16 cellular contexts compared by ENCODE assay signal in the genomic region with DNA sequence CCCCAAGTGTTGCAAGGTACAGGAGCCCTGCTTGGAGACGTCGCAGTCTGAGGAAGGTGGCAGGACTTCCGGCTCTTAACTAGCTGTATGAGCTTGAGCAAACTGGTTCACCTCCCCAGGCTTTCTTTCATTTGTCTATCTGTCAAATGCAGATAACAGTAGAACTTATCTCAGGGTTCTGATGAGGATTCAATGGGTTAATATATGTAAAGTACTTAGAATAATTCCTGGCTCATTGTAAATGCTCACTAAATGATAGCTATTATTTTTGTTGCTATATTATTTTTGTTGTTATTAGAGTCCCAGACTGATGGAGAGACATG.
DNase-seq lines count a peak whose midpoint lies in the region; ATAC-seq and TF ChIP-seq lines count a peak whose summit lies in the region.
"Had no signal": no experiment of that assay in that cellular context is flagged by ENCODE, and none has a peak within 500 bp of the region (broad histone marks: within the 10 kb centered on the region; RNA-seq: fewer than 3 reads in every experiment).

No MANE protein-coding gene starts in this region.

- H3K4me1 ChIP-seq in esophagus muscularis mucosa (peaks cover 75 to 85% (median 82%) of the 10 kb centered on the region in 4 donors), osteoblast (ENCODE audit: insufficient read depth, low read length) (peaks cover 67% of the 10 kb centered on the region), tibial artery (peaks cover 0 to 81% (median 50%) of the 10 kb centered on the region in 4 donors)

- no peaks in the 10 kb centered on the region for H3K27me3 Mint-ChIP-seq in WTC11 (ENCODE audit: low read depth)
- peaks cover 6% of the 10 kb centered on the region for H3K27me3 Mint-ChIP-seq in activated CD4-positive, alpha-beta T cell treated with anti-CD3 and anti-CD28 coated beads, Interleukin-2, amount 10 ng/mL, durations not matched to agents 24 days and 14 days

- peaks cover 39% of the 10 kb centered on the region for H3K4me1 Mint-ChIP-seq in WTC11
- no peaks in the 10 kb centered on the region for H3K4me1 Mint-ChIP-seq in activated CD4-positive, alpha-beta T cell treated with anti-CD3 and anti-CD28 coated beads, Interleukin-2, amount 10 ng/mL, durations not matched to agents 24 days and 14 days
- H3K4me1 Mint-ChIP-seq: immature natural killer cell had no signal

- H3K9me3 ChIP-seq in esophagus muscularis mucosa (no peaks in the 10 kb centered on the region), osteoblast (ENCODE audit: low read depth, low read length) (no peaks in the 10 kb centered on the region), tibial artery (no peaks in the 10 kb centered on the region)

- H3K36me3 ChIP-seq in esophagus muscularis mucosa: peaks cover 0 to 16% (median 6%) of the 10 kb centered on the region in 4 donors
- peaks cover 71% of the 10 kb centered on the region for H3K36me3 ChIP-seq in osteoblast (ENCODE audit: insufficient read depth, low read length)
- peaks cover 0 to 9% (median 0%) of the 10 kb centered on the region in 3 donors for H3K36me3 ChIP-seq in tibial artery

- peaks cover 4% of the 10 kb centered on the region for H4K20me1 ChIP-seq in osteoblast (ENCODE audit: insufficient read depth, low read length)

- H3K4me3 Mint-ChIP-seq in WTC11: no peak overlapping the region
- no peak overlapping the region for H3K4me3 Mint-ChIP-seq in activated CD4-positive, alpha-beta T cell treated with anti-CD3 and anti-CD28 coated beads, Interleukin-2, amount 10 ng/mL, durations not matched to agents 24 days and 14 days
- H3K4me3 Mint-ChIP-seq: activated naive CD4-positive, alpha-beta T cell treated with anti-CD3 and anti-CD28 coated beads for 36 hours; CD4-positive, alpha-beta T cell; immature natural killer cell; neural crest cell had no signal

- H3K4me2 ChIP-seq in osteoblast (ENCODE audit: insufficient read depth, low read length): peak overlapping the region; percentile 0
- H3K4me2 ChIP-seq: PC-9 had no signal

- 100% methylated on average over 3 of the region's 3 CpGs for WGBS in esophagus muscularis mucosa

- TF ChIP-seq CTCF in WTC11 (IDR thresholded peaks at IDR 0.05) (no peak), esophagus muscularis mucosa (IDR thresholded peaks at IDR 0.05) (no peak), osteoblast (IDR thresholded peaks at IDR 0.05; ENCODE audit: extremely low read depth, low read depth, low read length) (no peak), tibial artery (IDR thresholded peaks at IDR 0.05) (no peak)

- no peak overlapping the region for H3K4me3 ChIP-seq in esophagus muscularis mucosa
- H3K4me3 ChIP-seq in osteoblast (ENCODE audit: insufficient read depth, low read length): no peak overlapping the region
- H3K4me3 ChIP-seq in tibial artery: no peak overlapping the region
- H3K4me3 ChIP-seq: PC-9 had no signal

- no peaks in the 10 kb centered on the region for H3K9me3 Mint-ChIP-seq in WTC11
- no peaks in the 10 kb centered on the region for H3K9me3 Mint-ChIP-seq in activated CD4-positive, alpha-beta T cell treated with anti-CD3 and anti-CD28 coated beads, Interleukin-2, amount 10 ng/mL, durations not matched to agents 24 days and 14 days
- H3K9me3 Mint-ChIP-seq: activated naive CD4-positive, alpha-beta T cell treated with anti-CD3 and anti-CD28 coated beads for 36 hours; CD4-positive, alpha-beta T cell; immature natural killer cell; neural crest cell had no signal

- DNase-seq in WTC11 (ENCODE audit: low spot score) (no peak), esophagus muscularis mucosa (ENCODE audit: extremely low spot score) (no peak), osteoblast (ENCODE audit: insufficient read length, low spot score, missing footprints) (peak; percentile 66), tibial artery (no peak), SHP77 (lab: John Stamatoyannopoulos, UW) (no peak), D341Med (ENCODE audit: low spot score) (no peak)
- no peak for DNase-seq in activated CD4-positive, alpha-beta T cell treated with anti-CD3 and anti-CD28 coated beads, Interleukin-2, amount 10 ng/mL, durations not matched to agents 24 days and 14 days
- DNase-seq: activated CD8-positive, alpha-beta memory T cell treated with anti-CD3 and anti-CD28 coated beads for 24 hours; activated naive CD4-positive, alpha-beta T cell treated with anti-CD3 and anti-CD28 coated beads for 36 hours; CD4-positive, alpha-beta T cell; cerebellar nuclear complex; immature natural killer cell; NCI-H1048; NCI-H226; PC-9 had no signal

- POLR2A ChIA-PET in WTC11 (lab: Charles Lee): interaction anchor here (0.8 kb wide), 1 partner anchor 19 kb away, joined by 4 read pairs; no protein-coding TSS in a partner anchor

- no peak overlapping the region for H2AFZ ChIP-seq in osteoblast (ENCODE audit: low read length)
- H2AFZ ChIP-seq: PC-9 had no signal

- no peak for ATAC-seq in WTC11

- peak overlapping the region; percentile 90; the same call in 1 of the 2 replicates for H3K27ac Mint-ChIP-seq in WTC11
- no peak overlapping the region for H3K27ac Mint-ChIP-seq in activated CD4-positive, alpha-beta T cell treated with anti-CD3 and anti-CD28 coated beads, Interleukin-2, amount 10 ng/mL, durations not matched to agents 24 days and 14 days
- H3K27ac Mint-ChIP-seq: activated naive CD4-positive, alpha-beta T cell treated with anti-CD3 and anti-CD28 coated beads for 36 hours; CD4-positive, alpha-beta T cell; immature natural killer cell had no signal

- peak overlapping the region; percentile 69 to 86 (median 76) for H3K27ac ChIP-seq in esophagus muscularis mucosa (replicated peaks in 1 of 4)
- peak overlapping the region; percentile 80 for H3K27ac ChIP-seq in osteoblast (ENCODE audit: low read depth, low read length)
- H3K27ac ChIP-seq in tibial artery: peak overlapping the region; percentile 86 to 87
- H3K27ac ChIP-seq: PC-9 had no signal

- TF ChIP-seq EP300 in esophagus muscularis mucosa (IDR thresholded peaks at IDR 0.05): no peak

- H3K36me3 Mint-ChIP-seq in WTC11: peaks cover 8% of the 10 kb centered on the region
- no peaks in the 10 kb centered on the region for H3K36me3 Mint-ChIP-seq in activated CD4-positive, alpha-beta T cell treated with anti-CD3 and anti-CD28 coated beads, Interleukin-2, amount 10 ng/mL, durations not matched to agents 24 days and 14 days (ENCODE audit: low read depth)
- H3K36me3 Mint-ChIP-seq: immature natural killer cell had no signal

- no peak for TF ChIP-seq POLR2A in esophagus muscularis mucosa (IDR thresholded peaks at IDR 0.05; ENCODE audit: low read depth)

- H3K27me3 ChIP-seq in esophagus muscularis mucosa (no peaks in the 10 kb centered on the region), osteoblast (ENCODE audit: insufficient read depth, low read length) (no peaks in the 10 kb centered on the region), tibial artery (no peaks in the 10 kb centered on the region)

- CTCF ChIA-PET in WTC11 (lab: Charles Lee): interaction anchor here (0.6 to 5.0 kb wide), 8 partner anchors 12 to 262 kb away, joined by 3 to 45 read pairs (median 4); no protein-coding TSS in a partner anchor

- H3K79me2 ChIP-seq in osteoblast (ENCODE audit: insufficient read depth, low read length): peaks cover 96% of the 10 kb centered on the region

- intact Hi-C loops in esophagus muscularis mucosa (cut with DNase I): no loop called here
- intact Hi-C loops in tibial artery (cut with DNase I; ENCODE audit: low total_unique reads): no loop called here
- intact Hi-C loops in activated CD4-positive, alpha-beta T cell treated with anti-CD3 and anti-CD28 coated beads, Interleukin-2, amount 10 ng/mL, durations not matched to agents 24 days and 14 days (cut with micrococcal nuclease): no loop called here

TF ChIP-seq in WTC11, 78 proteins besides CTCF, POLR2A, EP300 and RAD21 (continues in another document):
- no peak for TF ChIP-seq SOX15 (CRISPR knock-in tag; IDR thresholded peaks at IDR 0.05)
- TF ChIP-seq, protein P1, sequence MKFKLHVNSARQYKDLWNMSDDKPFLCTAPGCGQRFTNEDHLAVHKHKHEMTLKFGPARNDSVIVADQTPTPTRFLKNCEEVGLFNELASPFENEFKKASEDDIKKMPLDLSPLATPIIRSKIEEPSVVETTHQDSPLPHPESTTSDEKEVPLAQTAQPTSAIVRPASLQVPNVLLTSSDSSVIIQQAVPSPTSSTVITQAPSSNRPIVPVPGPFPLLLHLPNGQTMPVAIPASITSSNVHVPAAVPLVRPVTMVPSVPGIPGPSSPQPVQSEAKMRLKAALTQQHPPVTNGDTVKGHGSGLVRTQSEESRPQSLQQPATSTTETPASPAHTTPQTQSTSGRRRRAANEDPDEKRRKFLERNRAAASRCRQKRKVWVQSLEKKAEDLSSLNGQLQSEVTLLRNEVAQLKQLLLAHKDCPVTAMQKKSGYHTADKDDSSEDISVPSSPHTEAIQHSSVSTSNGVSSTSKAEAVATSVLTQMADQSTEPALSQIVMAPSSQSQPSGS (CRISPR knock-in tag; IDR thresholded peaks at IDR 0.05; ENCODE audit: borderline replicate concordance, low read depth): no peak
- TF ChIP-seq, protein P2, sequence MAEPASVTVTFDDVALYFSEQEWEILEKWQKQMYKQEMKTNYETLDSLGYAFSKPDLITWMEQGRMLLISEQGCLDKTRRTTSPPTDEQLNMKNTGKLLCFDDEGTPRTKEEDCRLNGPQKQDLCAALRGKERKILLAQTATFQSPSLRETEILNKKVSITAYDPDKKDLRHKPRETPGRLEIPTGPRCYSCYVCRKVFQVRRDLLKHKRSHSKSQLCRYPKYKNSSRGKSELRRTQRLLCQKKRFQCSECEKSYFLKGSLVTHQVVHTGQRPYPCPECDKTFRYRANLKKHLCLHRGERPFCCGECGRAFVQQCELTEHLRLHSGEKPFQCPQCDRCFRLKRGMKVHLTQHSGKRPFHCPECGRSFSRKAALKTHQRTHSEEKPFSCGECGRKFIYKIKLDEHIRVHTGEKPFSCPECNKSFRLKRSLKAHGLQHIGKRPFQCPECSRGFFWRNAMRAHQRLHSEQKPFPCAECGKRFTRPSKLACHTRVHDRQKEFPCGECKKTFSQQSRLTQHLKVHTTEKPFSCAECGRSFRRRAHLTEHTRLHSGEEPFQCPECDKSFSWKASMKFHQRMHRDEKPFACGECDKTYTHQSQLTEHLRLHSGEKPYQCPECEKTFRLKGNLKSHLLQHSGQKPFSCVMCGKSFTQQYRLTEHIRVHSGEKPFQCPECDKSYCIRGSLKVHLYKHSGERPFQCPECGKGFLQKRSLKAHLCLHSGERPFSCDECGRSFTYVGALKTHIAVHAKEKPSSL (CRISPR knock-in tag; conservative IDR thresholded peaks at IDR 0.05): no peak
- TF ChIP-seq ZNF138 (CRISPR knock-in tag; conservative IDR thresholded peaks at IDR 0.05): no peak
